12 cellular contexts compared by ENCODE assay signal in genomic region chr15:98669638-98670037, GRCh38. TPM values are rescaled to one million over a fixed set of nuclear protein-coding genes. Genes with fewer than 3 reads are reported as not detected.
DNase-seq lines count a peak whose midpoint lies in the region; ATAC-seq and TF ChIP-seq lines count a peak whose summit lies in the region.
"Had no signal": no experiment of that assay in that cellular context is flagged by ENCODE, and none has a peak within 500 bp of the region (broad histone marks: within the 10 kb centered on the region; RNA-seq: fewer than 3 reads in every experiment).

No MANE protein-coding gene starts in this region.

- H3K36me3 Mint-ChIP-seq in activated T-helper 17 cell treated with anti-CD3 and anti-CD28 coated beads, Interleukin-2, amount 50 U/mL, for 72 hours (ENCODE audit: low read depth) = no peaks in the 10 kb centered on the region
- H3K36me3 Mint-ChIP-seq: activated CD8-positive, alpha-beta memory T cell treated with anti-CD3 and anti-CD28 coated beads, Interleukin-2, amount 10 ng/mL, durations not matched to agents 7 days and 5 days had no signal

- H3K4me1 ChIP-seq in heart left ventricle (peaks cover 0 to 92% (median 61%) of the 10 kb centered on the region in 12 donors), right atrium auricular region (peaks cover 0 to 71% of the 10 kb centered on the region in 2 donors), thyroid gland (peaks cover 67 to 81% of the 10 kb centered on the region in 2 donors), suprapubic skin (peaks cover 52% of the 10 kb centered on the region)

- no peaks in the 10 kb centered on the region for H3K36me3 ChIP-seq in heart left ventricle
- no peaks in the 10 kb centered on the region for H3K36me3 ChIP-seq in right atrium auricular region
- no peaks in the 10 kb centered on the region for H3K36me3 ChIP-seq in thyroid gland
- H3K36me3 ChIP-seq in suprapubic skin = no peaks in the 10 kb centered on the region
- H3K36me3 ChIP-seq: lower lobe of right lung had no signal

- no peak overlapping the region for H3K4me3 ChIP-seq in heart left ventricle
- H3K4me3 ChIP-seq in right atrium auricular region = no peak overlapping the region
- no peak overlapping the region for H3K4me3 ChIP-seq in thyroid gland (replicated peaks in 1 of 3)
- no peak overlapping the region for H3K4me3 ChIP-seq in suprapubic skin
- H3K4me3 ChIP-seq: lower lobe of right lung had no signal

- peaks cover 23% of the 10 kb centered on the region for H3K4me1 Mint-ChIP-seq in activated T-helper 17 cell treated with anti-CD3 and anti-CD28 coated beads, Interleukin-2, amount 50 U/mL, for 72 hours

- peaks cover 7% of the 10 kb centered on the region for H3K27me3 Mint-ChIP-seq in activated T-helper 17 cell treated with anti-CD3 and anti-CD28 coated beads, Interleukin-2, amount 50 U/mL, for 72 hours

- no peaks in the 10 kb centered on the region for H3K27me3 ChIP-seq in heart left ventricle
- no peaks in the 10 kb centered on the region for H3K27me3 ChIP-seq in right atrium auricular region
- no peaks in the 10 kb centered on the region for H3K27me3 ChIP-seq in thyroid gland
- no peaks in the 10 kb centered on the region for H3K27me3 ChIP-seq in suprapubic skin

- peak overlapping the region; percentile 7 to 90 (median 62) for H3K27ac ChIP-seq in heart left ventricle
- H3K27ac ChIP-seq in right atrium auricular region = peak overlapping the region; percentile 72 to 76
- H3K27ac ChIP-seq in thyroid gland = peak overlapping the region in 2 of 3 donors; percentile 85 to 94
- H3K27ac ChIP-seq in suprapubic skin = no peak overlapping the region
- H3K27ac ChIP-seq: lower lobe of right lung had no signal

- TF ChIP-seq EP300 in suprapubic skin (IDR thresholded peaks at IDR 0.05) = no peak

- intact Hi-C loops in heart left ventricle (cut with DNase I) = loop anchor here in 7 of 10 donors (2.0 to 10.0 kb wide), 6 partner anchors 15 to 395 kb away; no protein-coding TSS in a partner anchor
- intact Hi-C loops in Right ventricle myocardium inferior (cut with DNase I) = loop anchor here (5.0 kb wide), 2 partner anchors 58 to 108 kb away; no protein-coding TSS in a partner anchor
- intact Hi-C loops in thyroid gland (cut with DNase I) = no loop called here

- no peak for DNase-seq in heart left ventricle
- no peak for DNase-seq in Right ventricle myocardium inferior (ENCODE audit: missing footprints)
- DNase-seq in right atrium auricular region (ENCODE audit: low spot score) = no peak
- DNase-seq in thyroid gland = no peak
- no peak for DNase-seq in suprapubic skin (ENCODE audit: low spot score in 2 of 2)
- no peak for DNase-seq in medulla oblongata (ENCODE audit: extremely low spot score)
- DNase-seq: lower lobe of right lung, MM.1S, NCI-H2171 had no signal

- peak overlapping the region; percentile 85 for H3K27ac Mint-ChIP-seq in activated T-helper 17 cell treated with anti-CD3 and anti-CD28 coated beads, Interleukin-2, amount 50 U/mL, for 72 hours

- H3K9me3 Mint-ChIP-seq in activated T-helper 17 cell treated with anti-CD3 and anti-CD28 coated beads, Interleukin-2, amount 50 U/mL, for 72 hours = no peaks in the 10 kb centered on the region

- no peaks in the 10 kb centered on the region for H3K9me3 ChIP-seq in heart left ventricle
- no peaks in the 10 kb centered on the region for H3K9me3 ChIP-seq in right atrium auricular region
- H3K9me3 ChIP-seq in thyroid gland = no peaks in the 10 kb centered on the region
- no peaks in the 10 kb centered on the region for H3K9me3 ChIP-seq in suprapubic skin
- H3K9me3 ChIP-seq: lower lobe of right lung had no signal

- TF ChIP-seq CTCF in heart left ventricle (IDR thresholded peaks at IDR 0.05) (no peak), right atrium auricular region (IDR thresholded peaks at IDR 0.05) (no peak), thyroid gland (IDR thresholded peaks at IDR 0.05) (no peak), suprapubic skin (IDR thresholded peaks at IDR 0.05) (no peak)

- no peak for TF ChIP-seq POLR2A in heart left ventricle (IDR thresholded peaks at IDR 0.05)
- no peak for TF ChIP-seq POLR2A in thyroid gland (IDR thresholded peaks at IDR 0.05)
- TF ChIP-seq POLR2A in suprapubic skin (IDR thresholded peaks at IDR 0.05) = no peak

- WGBS in heart left ventricle, 4 donors = 59 to 79% (median 67%) methylated on average over 7 of the region's 7 CpGs
- WGBS in thyroid gland, 2 donors = 93 to 98% methylated on average over 5 to 7 of the region's 7 CpGs
- WGBS in suprapubic skin = 72% methylated on average over 7 of the region's 7 CpGs

- ATAC-seq in heart left ventricle = peak in 1 of 4 donors; percentile 7
- no peak for ATAC-seq in Right ventricle myocardium inferior
- ATAC-seq in activated T-helper 17 cell treated with anti-CD3 and anti-CD28 coated beads, Interleukin-2, amount 50 U/mL, for 72 hours (replicated peaks) = no peak
- no peak for ATAC-seq in GM21526 (IDR thresholded peaks at IDR 0.05; ENCODE audit: low FRiP score, unreplicated experiment)
- ATAC-seq: lower lobe of right lung had no signal

- peak overlapping the region; percentile 70 for H3K4me3 Mint-ChIP-seq in activated T-helper 17 cell treated with anti-CD3 and anti-CD28 coated beads, Interleukin-2, amount 50 U/mL, for 72 hours
- H3K4me3 Mint-ChIP-seq: activated CD8-positive, alpha-beta memory T cell treated with anti-CD3 and anti-CD28 coated beads, Interleukin-2, amount 10 ng/mL, durations not matched to agents 7 days and 5 days had no signal

RNA-seq across cellular contexts. Expression of gene IGF1R, which starts 21.3 kb away (rescaled TPM):
- total RNA-seq in heart left ventricle (10 to 100 TPM; 26.0 to 93.1 (median 47.5) TPM), Right ventricle myocardium inferior (26.3 TPM), right atrium auricular region (10 to 100 TPM; 32.1 to 64.1 TPM), thyroid gland (100 to 1,000 TPM in 2 of 4 donors, 10 to 100 TPM in 2; 51.5 to 146 (median 89.6) TPM), suprapubic skin (100 to 1,000 TPM in 2 of 4 donors, 10 to 100 TPM in 2; 87.8 to 173 (median 107) TPM)
- 10 to 100 TPM in 1 of 2 donors, 1 to 10 TPM in 1; 7.4 to 12.5 TPM for polyA plus RNA-seq in heart left ventricle
- 10 to 100 TPM in 1 of 2 donors, 1 to 10 TPM in 1; 4.6 to 33.8 TPM for total RNA-seq in activated T-helper 17 cell treated with anti-CD3 and anti-CD28 coated beads, Interleukin-2, amount 50 U/mL, for 72 hours
